Comparison of ENCODE assay signal across 11 cellular contexts in the genomic region with DNA sequence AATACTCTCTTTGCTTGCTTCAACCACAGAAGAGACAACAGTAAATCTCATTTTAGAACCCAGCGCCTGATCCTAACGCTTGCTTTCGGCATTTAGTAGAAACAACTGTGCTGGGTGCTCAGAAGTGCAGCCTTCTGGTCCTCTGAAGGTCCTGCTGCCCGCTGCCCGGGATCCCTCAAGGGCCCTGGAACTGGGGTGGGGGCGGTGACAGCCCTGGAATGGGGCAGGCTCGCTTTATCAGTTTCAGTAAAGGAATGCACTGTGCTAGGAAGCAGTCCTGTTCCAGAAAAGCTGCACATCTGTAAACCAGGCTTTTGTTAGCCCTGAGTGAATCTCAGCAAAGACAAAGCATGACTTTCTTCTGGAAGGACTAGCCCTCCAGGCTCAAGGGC.
A peak's percentile ranks its signal among the peaks of the same experiment; 100 is the strongest.
DNase-seq lines count a peak whose midpoint lies in the region; ATAC-seq, FAIRE-seq and TF ChIP-seq lines count a peak whose summit lies in the region.
"Had no signal": no experiment of that assay in that cellular context is flagged by ENCODE, and none has a peak within 500 bp of the region (broad histone marks: within the 10 kb centered on the region; RNA-seq: fewer than 3 reads in every experiment).

No MANE protein-coding gene starts in this region.

- H3K27me3 ChIP-seq in heart right ventricle (no peaks in the 10 kb centered on the region), trophoblast cell (ENCODE audit: insufficient read depth, low read length) (no peaks in the 10 kb centered on the region)

- peak overlapping the region; percentile 75 for H4K91ac ChIP-seq in trophoblast cell (ENCODE audit: low read depth, low read length)

- peak overlapping the region; percentile 39 for H4K8ac ChIP-seq in trophoblast cell (ENCODE audit: low read depth, low read length)

- whole genome bisulfite sequencing in heart right ventricle, 2 donors = 27 to 44% methylated on average over 7 of the region's 7 CpGs
- WGBS in trophoblast cell (ENCODE audit: extremely low coverage, insufficient coverage, insufficient read length) = no CpG with 5 or more reads among the region's 7 CpGs

- H2BK5ac ChIP-seq in trophoblast cell (ENCODE audit: low read depth, low read length, poor library complexity) = peak overlapping the region; percentile 76

- H2BK12ac ChIP-seq in trophoblast cell (ENCODE audit: low read length) = no peak overlapping the region

- peak overlapping the region; percentile 12 for H2BK120ac ChIP-seq in trophoblast cell (ENCODE audit: insufficient read depth, low read length, poor library complexity)

- H3K36me3 ChIP-seq in heart right ventricle (peaks cover 0 to 39% (median 0%) of the 10 kb centered on the region in 9 donors), trophoblast cell (ENCODE audit: control insufficient read depth in 1 of 2, insufficient read depth in 2 of 2, low read length in 2 of 2) (peaks cover 29 to 40% of the 10 kb centered on the region in 2 experiments)

- H2AFZ ChIP-seq in trophoblast cell (ENCODE audit: insufficient read depth, low read length, poor library complexity) = no peak overlapping the region

- no peak for FAIRE-seq in GM12891 (lab: Jason Lieb, UNC)

- no peak overlapping the region for H3K9ac ChIP-seq in trophoblast cell (ENCODE audit: low read length)

- peak overlapping the region; percentile 50 for H2AK5ac ChIP-seq in trophoblast cell (ENCODE audit: low read length)

- H3K9me3 ChIP-seq in heart right ventricle = no peaks in the 10 kb centered on the region
- no peaks in the 10 kb centered on the region for H3K9me3 ChIP-seq in trophoblast cell (ENCODE audit: insufficient read depth, low read depth, low read length)

- peak overlapping the region; percentile 59 for H3K18ac ChIP-seq in trophoblast cell (ENCODE audit: low read length)

- no peak for TF ChIP-seq POLR2A in GM12891 (IDR thresholded peaks at IDR 0.05; ENCODE audit: low read depth, low read length)

- ATAC-seq in heart right ventricle = peak; percentile 10 to 64 (median 52)
- ATAC-seq in GM19397 (IDR thresholded peaks at IDR 0.05; ENCODE audit: unreplicated experiment) = no peak

- H3K79me2 ChIP-seq in trophoblast cell (ENCODE audit: control insufficient read depth, insufficient read depth, low read length, poor library complexity) = peaks cover 8% of the 10 kb centered on the region

- DNase-seq in AG08395 (ENCODE audit: low spot score) (peak; percentile 20), amniotic epithelial cell (ENCODE audit: low read depth) (peak; percentile 57), heart right ventricle (no peak), trophoblast cell (no peak), GM12891 (ENCODE audit: insufficient read length, low spot score) (no peak), EL (no peak), NCI-H345 treated with DMSO at 0.1 percent for 48 hours (lab: John Stamatoyannopoulos, UW; ENCODE audit: unreplicated experiment) (no peak)
- DNase-seq: activated CD4-positive, alpha-beta T cell treated with anti-CD3 and anti-CD28 coated beads for 4 hours; Kasumi-1; NCI-H774 had no signal

- no peak overlapping the region for H3K4ac ChIP-seq in trophoblast cell (ENCODE audit: low read depth, low read length)

- H3K79me1 ChIP-seq in trophoblast cell (ENCODE audit: low read length) = peaks cover 28% of the 10 kb centered on the region

- H4K12ac ChIP-seq in trophoblast cell (ENCODE audit: low read depth, low read length) = no peak overlapping the region

- intact Hi-C loops in heart right ventricle (cut with DNase I) = loop anchor here in 2 of 10 donors (5.0 kb wide), 2 partner anchors 35 to 45 kb away; no protein-coding TSS in a partner anchor

- H3K14ac ChIP-seq in trophoblast cell (ENCODE audit: low read length) = peak overlapping the region; percentile 22

- no peak for TF ChIP-seq CTCF in heart right ventricle (IDR thresholded peaks at IDR 0.05)

- H3K4me1 ChIP-seq in heart right ventricle (peaks cover 20 to 90% (median 58%) of the 10 kb centered on the region in 9 donors), trophoblast cell (ENCODE audit: control insufficient read depth in 1 of 2, insufficient read depth in 2 of 2, low read length in 2 of 2) (peaks cover 36 to 53% of the 10 kb centered on the region in 2 experiments)

- no peak overlapping the region for H3K23ac ChIP-seq in trophoblast cell (ENCODE audit: low read length)

- peak overlapping the region; percentile 55 for H3K4me2 ChIP-seq in trophoblast cell (ENCODE audit: low read length)

- H3K27ac ChIP-seq in heart right ventricle (peak overlapping the region; percentile 81 to 96 (median 90)), trophoblast cell (ENCODE audit: low read depth, low read length) (peak overlapping the region; percentile 95)

- H3K4me3 ChIP-seq in heart right ventricle (peak overlapping the region in 9 of 10 donors; percentile 14 to 54 (median 47)), trophoblast cell (ENCODE audit: low read depth, low read length) (no peak overlapping the region)

TF ChIP-seq in GM12891, 5 proteins besides CTCF, POLR2A, EP300 and RAD21:
- TF ChIP-seq TAF1 (IDR thresholded peaks at IDR 0.05; ENCODE audit: low read depth, low read length) = no peak
- no peak for TF ChIP-seq POLR2AphosphoS5 (IDR thresholded peaks at IDR 0.05; ENCODE audit: low read depth, low read length)
- no peak for TF ChIP-seq POU2F2 (IDR thresholded peaks at IDR 0.05; ENCODE audit: low read depth, low read length)
- TF ChIP-seq SPI1 (IDR thresholded peaks at IDR 0.05; ENCODE audit: low read depth, low read length) = no peak
- TF ChIP-seq PAX5 (IDR thresholded peaks at IDR 0.05; ENCODE audit: insufficient read depth, low read length, severe bottlenecking) = no peak

Comparison
In these comparisons a context has a peak if more than half of its experiments do, and no peak if none do; other contexts are left out.
1. DNase-seq: peak in AG08395 (single experiment) and amniotic epithelial cell (single experiment); none in heart right ventricle (0 of 2), trophoblast cell (0 of 2), GM12891 (single experiment), EL (single experiment) and NCI-H345 treated with DMSO at 0.1 percent for 48 hours (single experiment).